In the genomic region with DNA sequence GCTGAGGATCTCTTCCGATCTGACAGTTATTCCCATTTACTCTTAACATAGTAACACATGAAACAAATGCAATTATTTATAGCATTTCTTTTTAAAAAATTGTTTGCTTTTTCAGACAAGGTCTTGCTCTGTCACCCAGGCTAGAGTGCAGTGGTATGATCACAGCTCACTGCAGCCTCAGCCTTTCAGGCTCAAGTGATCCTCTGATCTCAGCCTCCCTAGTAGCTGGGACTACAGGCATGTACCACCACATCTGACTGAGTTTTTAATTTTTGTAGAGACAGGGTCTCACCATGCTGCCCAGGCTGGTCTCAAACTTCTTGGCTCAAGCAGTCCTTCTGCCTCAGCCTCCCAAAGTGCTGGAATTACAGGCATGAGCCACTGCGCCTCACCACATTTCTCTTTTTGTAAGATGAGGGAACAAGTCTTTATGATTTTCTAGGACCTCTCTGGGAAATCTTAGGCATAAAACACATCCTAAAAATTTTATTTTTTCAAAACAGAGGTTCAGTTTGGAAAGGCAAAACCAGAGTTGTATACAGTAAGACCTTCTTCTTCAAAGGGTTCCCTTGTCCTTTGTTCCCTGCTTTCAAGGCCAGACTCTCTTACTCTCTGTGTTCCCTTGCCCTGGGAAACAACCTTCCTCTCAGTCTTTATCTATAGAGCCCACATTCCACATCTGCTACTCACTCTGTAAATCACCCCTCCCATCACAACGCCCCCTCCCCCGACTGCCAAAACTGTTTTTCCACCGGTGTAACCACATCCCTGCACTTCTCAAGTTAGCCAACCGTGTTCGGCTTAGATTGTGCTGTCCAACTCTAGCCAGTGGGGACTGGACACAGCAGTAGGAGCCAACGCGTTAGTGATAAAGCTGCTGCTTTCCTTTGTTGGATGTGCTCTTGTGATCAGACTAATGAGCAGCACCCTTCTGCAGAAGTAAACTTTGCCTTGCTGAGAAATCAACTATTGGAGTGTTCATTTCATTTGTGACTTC, we compare ENCODE assay signal across 1 cellular context.
A peak's percentile ranks its signal among the peaks of the same experiment; 100 is the strongest.
TF ChIP-seq lines count a peak whose summit lies in the region.

No MANE protein-coding gene starts in this region.

TF ChIP-seq in HepG2, 621 proteins besides CTCF, POLR2A, EP300 and RAD21 (continued from another document and continues in another):
- TF ChIP-seq, protein P1, sequence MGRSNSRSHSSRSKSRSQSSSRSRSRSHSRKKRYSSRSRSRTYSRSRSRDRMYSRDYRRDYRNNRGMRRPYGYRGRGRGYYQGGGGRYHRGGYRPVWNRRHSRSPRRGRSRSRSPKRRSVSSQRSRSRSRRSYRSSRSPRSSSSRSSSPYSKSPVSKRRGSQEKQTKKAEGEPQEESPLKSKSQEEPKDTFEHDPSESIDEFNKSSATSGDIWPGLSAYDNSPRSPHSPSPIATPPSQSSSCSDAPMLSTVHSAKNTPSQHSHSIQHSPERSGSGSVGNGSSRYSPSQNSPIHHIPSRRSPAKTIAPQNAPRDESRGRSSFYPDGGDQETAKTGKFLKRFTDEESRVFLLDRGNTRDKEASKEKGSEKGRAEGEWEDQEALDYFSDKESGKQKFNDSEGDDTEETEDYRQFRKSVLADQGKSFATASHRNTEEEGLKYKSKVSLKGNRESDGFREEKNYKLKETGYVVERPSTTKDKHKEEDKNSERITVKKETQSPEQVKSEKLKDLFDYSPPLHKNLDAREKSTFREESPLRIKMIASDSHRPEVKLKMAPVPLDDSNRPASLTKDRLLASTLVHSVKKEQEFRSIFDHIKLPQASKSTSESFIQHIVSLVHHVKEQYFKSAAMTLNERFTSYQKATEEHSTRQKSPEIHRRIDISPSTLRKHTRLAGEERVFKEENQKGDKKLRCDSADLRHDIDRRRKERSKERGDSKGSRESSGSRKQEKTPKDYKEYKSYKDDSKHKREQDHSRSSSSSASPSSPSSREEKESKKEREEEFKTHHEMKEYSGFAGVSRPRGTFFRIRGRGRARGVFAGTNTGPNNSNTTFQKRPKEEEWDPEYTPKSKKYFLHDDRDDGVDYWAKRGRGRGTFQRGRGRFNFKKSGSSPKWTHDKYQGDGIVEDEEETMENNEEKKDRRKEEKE (IDR thresholded peaks at IDR 0.05) = no peak
- TF ChIP-seq ZNF468 (CRISPR knock-in tag; IDR thresholded peaks at IDR 0.05) (no peak), ZNF746 (CRISPR knock-in tag; IDR thresholded peaks at IDR 0.05) (no peak), ZNF75D (CRISPR knock-in tag; IDR thresholded peaks at IDR 0.05; ENCODE audit: borderline replicate concordance) (no peak), SIN3B (IDR thresholded peaks at IDR 0.05; ENCODE audit: low read length) (no peak), PCBP2 (optimal IDR thresholded peaks at IDR 0.05; ENCODE audit: low read depth, low read length, poor library complexity, severe bottlenecking) (no peak), CENPT (CRISPR knock-in tag; IDR thresholded peaks at IDR 0.05; ENCODE audit: low read depth) (no peak), ZNF441 (CRISPR knock-in tag; IDR thresholded peaks at IDR 0.05; ENCODE audit: borderline replicate concordance) (no peak), ZNF660 (CRISPR knock-in tag; IDR thresholded peaks at IDR 0.05; ENCODE audit: borderline replicate concordance, low read depth) (no peak), KDM5A (IDR thresholded peaks at IDR 0.05; ENCODE audit: borderline replicate concordance, low read length) (no peak), STAT5B (CRISPR knock-in tag; IDR thresholded peaks at IDR 0.05) (no peak), ZFP36 (IDR thresholded peaks at IDR 0.05; ENCODE audit: borderline replicate concordance, low read depth, low read length, partially characterized antibody) (no peak), ZNF768 (CRISPR knock-in tag; IDR thresholded peaks at IDR 0.05) (no peak), NFIC (IDR thresholded peaks at IDR 0.05; ENCODE audit: low read length) (no peak), AGO2 (optimal IDR thresholded peaks at IDR 0.05; ENCODE audit: low read depth, low read length) (no peak), NKX3-1 (CRISPR knock-in tag; IDR thresholded peaks at IDR 0.05) (no peak), MTA3 (CRISPR knock-in tag; IDR thresholded peaks at IDR 0.05) (no peak), FOXK1 (CRISPR knock-in tag; IDR thresholded peaks at IDR 0.05; ENCODE audit: borderline replicate concordance, low read depth) (peak; percentile 34; the same call in 1 of the 2 replicates), FOXA3 (CRISPR knock-in tag; IDR thresholded peaks at IDR 0.05) (peak; percentile 60; the same call in 1 of the 2 replicates), GLI4 (CRISPR knock-in tag; IDR thresholded peaks at IDR 0.05; ENCODE audit: borderline replicate concordance) (no peak), ZNF891 (CRISPR knock-in tag; IDR thresholded peaks at IDR 0.05) (no peak), ZNF83 (CRISPR knock-in tag; IDR thresholded peaks at IDR 0.05; ENCODE audit: borderline replicate concordance) (no peak), ZNF124 (CRISPR knock-in tag; IDR thresholded peaks at IDR 0.05) (no peak), ZNF225 (CRISPR knock-in tag; IDR thresholded peaks at IDR 0.05) (no peak), BHLHE40 (IDR thresholded peaks at IDR 0.05; ENCODE audit: low read length) (no peak), HOXA9 (CRISPR knock-in tag; IDR thresholded peaks at IDR 0.05; ENCODE audit: borderline replicate concordance) (no peak), ZNF263 (CRISPR knock-in tag; IDR thresholded peaks at IDR 0.05) (no peak), LCORL (IDR thresholded peaks at IDR 0.05) (no peak), LCORL (CRISPR knock-in tag; IDR thresholded peaks at IDR 0.05) (peak; percentile 58; the same call in 1 of the 2 replicates), KMT2A (CRISPR knock-in tag; IDR thresholded peaks at IDR 0.05) (no peak), DNMT3B (CRISPR knock-in tag; conservative IDR thresholded peaks at IDR 0.05) (no peak), FOXO1 (CRISPR knock-in tag; IDR thresholded peaks at IDR 0.05) (peak; percentile 65), ZMYM2 (CRISPR knock-in tag; IDR thresholded peaks at IDR 0.05) (peak; percentile 63), MTA1 (CRISPR knock-in tag; IDR thresholded peaks at IDR 0.05; ENCODE audit: borderline replicate concordance) (no peak), TRIM24 (CRISPR knock-in tag; IDR thresholded peaks at IDR 0.05) (no peak), ZNF333 (CRISPR knock-in tag; IDR thresholded peaks at IDR 0.05; ENCODE audit: borderline replicate concordance) (no peak), SIX4 (CRISPR knock-in tag; IDR thresholded peaks at IDR 0.05) (no peak; the same call in 1 of the 2 replicates), BRD4 (CRISPR knock-in tag; IDR thresholded peaks at IDR 0.05) (no peak), ZFP37 (CRISPR knock-in tag; IDR thresholded peaks at IDR 0.05; ENCODE audit: borderline replicate concordance) (no peak), CEBPG (CRISPR knock-in tag; IDR thresholded peaks at IDR 0.05) (no peak), HDAC2 (CRISPR knock-in tag; IDR thresholded peaks at IDR 0.05) (no peak), ZC3H4 (CRISPR knock-in tag; IDR thresholded peaks at IDR 0.05; ENCODE audit: borderline replicate concordance) (no peak)
- TF ChIP-seq, protein P2, sequence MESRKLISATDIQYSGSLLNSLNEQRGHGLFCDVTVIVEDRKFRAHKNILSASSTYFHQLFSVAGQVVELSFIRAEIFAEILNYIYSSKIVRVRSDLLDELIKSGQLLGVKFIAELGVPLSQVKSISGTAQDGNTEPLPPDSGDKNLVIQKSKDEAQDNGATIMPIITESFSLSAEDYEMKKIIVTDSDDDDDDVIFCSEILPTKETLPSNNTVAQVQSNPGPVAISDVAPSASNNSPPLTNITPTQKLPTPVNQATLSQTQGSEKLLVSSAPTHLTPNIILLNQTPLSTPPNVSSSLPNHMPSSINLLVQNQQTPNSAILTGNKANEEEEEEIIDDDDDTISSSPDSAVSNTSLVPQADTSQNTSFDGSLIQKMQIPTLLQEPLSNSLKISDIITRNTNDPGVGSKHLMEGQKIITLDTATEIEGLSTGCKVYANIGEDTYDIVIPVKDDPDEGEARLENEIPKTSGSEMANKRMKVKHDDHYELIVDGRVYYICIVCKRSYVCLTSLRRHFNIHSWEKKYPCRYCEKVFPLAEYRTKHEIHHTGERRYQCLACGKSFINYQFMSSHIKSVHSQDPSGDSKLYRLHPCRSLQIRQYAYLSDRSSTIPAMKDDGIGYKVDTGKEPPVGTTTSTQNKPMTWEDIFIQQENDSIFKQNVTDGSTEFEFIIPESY (CRISPR knock-in tag; IDR thresholded peaks at IDR 0.05) = 0 out of 2 replicates have a peak, but pooled peaks have one; percentile 57
- TF ChIP-seq, protein P3, sequence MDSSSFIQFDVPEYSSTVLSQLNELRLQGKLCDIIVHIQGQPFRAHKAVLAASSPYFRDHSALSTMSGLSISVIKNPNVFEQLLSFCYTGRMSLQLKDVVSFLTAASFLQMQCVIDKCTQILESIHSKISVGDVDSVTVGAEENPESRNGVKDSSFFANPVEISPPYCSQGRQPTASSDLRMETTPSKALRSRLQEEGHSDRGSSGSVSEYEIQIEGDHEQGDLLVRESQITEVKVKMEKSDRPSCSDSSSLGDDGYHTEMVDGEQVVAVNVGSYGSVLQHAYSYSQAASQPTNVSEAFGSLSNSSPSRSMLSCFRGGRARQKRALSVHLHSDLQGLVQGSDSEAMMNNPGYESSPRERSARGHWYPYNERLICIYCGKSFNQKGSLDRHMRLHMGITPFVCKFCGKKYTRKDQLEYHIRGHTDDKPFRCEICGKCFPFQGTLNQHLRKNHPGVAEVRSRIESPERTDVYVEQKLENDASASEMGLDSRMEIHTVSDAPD (CRISPR knock-in tag; IDR thresholded peaks at IDR 0.05) = peak; percentile 94
- TF ChIP-seq, protein P4, sequence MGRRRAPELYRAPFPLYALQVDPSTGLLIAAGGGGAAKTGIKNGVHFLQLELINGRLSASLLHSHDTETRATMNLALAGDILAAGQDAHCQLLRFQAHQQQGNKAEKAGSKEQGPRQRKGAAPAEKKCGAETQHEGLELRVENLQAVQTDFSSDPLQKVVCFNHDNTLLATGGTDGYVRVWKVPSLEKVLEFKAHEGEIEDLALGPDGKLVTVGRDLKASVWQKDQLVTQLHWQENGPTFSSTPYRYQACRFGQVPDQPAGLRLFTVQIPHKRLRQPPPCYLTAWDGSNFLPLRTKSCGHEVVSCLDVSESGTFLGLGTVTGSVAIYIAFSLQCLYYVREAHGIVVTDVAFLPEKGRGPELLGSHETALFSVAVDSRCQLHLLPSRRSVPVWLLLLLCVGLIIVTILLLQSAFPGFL (CRISPR knock-in tag; IDR thresholded peaks at IDR 0.05) = no peak
- TF ChIP-seq, protein P5, sequence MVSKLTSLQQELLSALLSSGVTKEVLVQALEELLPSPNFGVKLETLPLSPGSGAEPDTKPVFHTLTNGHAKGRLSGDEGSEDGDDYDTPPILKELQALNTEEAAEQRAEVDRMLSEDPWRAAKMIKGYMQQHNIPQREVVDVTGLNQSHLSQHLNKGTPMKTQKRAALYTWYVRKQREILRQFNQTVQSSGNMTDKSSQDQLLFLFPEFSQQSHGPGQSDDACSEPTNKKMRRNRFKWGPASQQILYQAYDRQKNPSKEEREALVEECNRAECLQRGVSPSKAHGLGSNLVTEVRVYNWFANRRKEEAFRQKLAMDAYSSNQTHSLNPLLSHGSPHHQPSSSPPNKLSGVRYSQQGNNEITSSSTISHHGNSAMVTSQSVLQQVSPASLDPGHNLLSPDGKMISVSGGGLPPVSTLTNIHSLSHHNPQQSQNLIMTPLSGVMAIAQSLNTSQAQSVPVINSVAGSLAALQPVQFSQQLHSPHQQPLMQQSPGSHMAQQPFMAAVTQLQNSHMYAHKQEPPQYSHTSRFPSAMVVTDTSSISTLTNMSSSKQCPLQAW (CRISPR knock-in tag; IDR thresholded peaks at IDR 0.05) = 0 out of 2 replicates have a peak, but pooled peaks have one; percentile 29
- TF ChIP-seq, protein P6, sequence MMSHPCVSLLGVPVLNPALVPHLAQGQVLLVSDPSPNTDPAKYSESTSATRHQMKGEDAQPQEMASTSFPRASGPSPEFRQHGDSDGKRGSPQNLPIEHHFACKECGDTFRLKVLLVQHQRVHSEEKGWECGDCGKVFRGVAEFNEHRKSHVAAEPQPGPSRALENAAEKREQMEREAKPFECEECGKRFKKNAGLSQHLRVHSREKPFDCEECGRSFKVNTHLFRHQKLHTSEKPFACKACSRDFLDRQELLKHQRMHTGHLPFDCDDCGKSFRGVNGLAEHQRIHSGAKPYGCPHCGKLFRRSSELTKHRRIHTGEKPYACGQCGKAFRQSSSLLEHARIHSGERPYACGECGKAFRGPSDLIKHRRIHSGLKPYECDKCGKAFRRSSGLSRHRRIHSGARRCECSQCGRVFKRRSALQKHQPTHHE (CRISPR knock-in tag; IDR thresholded peaks at IDR 0.05; ENCODE audit: borderline replicate concordance) = no peak
- TF ChIP-seq, protein P7, sequence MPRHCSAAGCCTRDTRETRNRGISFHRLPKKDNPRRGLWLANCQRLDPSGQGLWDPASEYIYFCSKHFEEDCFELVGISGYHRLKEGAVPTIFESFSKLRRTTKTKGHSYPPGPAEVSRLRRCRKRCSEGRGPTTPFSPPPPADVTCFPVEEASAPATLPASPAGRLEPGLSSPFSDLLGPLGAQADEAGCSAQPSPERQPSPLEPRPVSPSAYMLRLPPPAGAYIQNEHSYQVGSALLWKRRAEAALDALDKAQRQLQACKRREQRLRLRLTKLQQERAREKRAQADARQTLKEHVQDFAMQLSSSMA (CRISPR knock-in tag; IDR thresholded peaks at IDR 0.05) = no peak
- TF ChIP-seq, protein P8, sequence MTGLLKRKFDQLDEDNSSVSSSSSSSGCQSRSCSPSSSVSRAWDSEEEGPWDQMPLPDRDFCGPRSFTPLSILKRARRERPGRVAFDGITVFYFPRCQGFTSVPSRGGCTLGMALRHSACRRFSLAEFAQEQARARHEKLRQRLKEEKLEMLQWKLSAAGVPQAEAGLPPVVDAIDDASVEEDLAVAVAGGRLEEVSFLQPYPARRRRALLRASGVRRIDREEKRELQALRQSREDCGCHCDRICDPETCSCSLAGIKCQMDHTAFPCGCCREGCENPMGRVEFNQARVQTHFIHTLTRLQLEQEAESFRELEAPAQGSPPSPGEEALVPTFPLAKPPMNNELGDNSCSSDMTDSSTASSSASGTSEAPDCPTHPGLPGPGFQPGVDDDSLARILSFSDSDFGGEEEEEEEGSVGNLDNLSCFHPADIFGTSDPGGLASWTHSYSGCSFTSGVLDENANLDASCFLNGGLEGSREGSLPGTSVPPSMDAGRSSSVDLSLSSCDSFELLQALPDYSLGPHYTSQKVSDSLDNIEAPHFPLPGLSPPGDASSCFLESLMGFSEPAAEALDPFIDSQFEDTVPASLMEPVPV (CRISPR knock-in tag; IDR thresholded peaks at IDR 0.05) = no peak
- TF ChIP-seq, protein P9, sequence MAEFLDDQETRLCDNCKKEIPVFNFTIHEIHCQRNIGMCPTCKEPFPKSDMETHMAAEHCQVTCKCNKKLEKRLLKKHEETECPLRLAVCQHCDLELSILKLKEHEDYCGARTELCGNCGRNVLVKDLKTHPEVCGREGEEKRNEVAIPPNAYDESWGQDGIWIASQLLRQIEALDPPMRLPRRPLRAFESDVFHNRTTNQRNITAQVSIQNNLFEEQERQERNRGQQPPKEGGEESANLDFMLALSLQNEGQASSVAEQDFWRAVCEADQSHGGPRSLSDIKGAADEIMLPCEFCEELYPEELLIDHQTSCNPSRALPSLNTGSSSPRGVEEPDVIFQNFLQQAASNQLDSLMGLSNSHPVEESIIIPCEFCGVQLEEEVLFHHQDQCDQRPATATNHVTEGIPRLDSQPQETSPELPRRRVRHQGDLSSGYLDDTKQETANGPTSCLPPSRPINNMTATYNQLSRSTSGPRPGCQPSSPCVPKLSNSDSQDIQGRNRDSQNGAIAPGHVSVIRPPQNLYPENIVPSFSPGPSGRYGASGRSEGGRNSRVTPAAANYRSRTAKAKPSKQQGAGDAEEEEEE (CRISPR knock-in tag; IDR thresholded peaks at IDR 0.05; ENCODE audit: borderline replicate concordance) = no peak
- TF ChIP-seq, protein P10, sequence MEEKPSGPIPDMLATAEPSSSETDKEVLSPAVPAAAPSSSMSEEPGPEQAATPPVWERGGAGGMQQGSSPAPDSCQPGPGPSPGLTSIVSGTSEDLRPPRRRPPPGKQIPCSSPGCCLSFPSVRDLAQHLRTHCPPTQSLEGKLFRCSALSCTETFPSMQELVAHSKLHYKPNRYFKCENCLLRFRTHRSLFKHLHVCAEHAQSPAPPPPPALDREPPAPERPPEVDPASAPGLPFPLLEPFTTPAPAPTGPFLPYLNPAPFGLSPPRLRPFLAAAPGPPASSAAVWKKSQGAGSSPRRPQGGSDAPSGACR (CRISPR knock-in tag; IDR thresholded peaks at IDR 0.05) = no peak
